Comparison of ENCODE assay signal across 8 cellular contexts in the genomic region with DNA sequence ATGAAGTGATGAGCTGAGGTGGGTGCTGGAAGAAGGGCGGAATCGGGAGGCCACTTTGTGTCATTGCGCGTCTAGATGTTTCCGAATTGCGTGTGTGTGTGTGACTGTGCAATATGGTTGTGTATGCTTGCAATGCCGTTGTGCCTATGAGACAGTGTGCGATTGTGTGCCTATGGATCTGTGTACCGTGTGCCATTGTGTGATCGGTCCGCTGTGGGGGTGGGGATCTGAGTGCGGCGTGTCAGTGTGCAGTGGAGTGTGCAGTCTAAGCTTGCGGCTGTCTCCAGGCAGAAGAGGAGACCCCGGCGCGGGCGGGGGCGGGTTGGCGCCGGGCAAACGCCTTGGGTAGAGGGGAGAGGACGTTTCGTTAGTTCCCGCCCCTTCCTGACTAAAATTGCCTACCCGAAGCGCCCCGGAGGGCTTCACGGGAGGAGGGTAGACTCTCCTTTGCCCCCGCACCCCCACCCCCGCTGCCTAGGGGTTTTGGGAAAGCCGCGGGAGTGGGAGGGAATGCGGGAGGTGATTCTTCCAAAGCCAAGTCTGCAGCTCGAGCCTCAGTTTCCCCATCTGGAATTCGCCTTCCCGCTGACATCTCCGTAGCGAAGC. TPM values are rescaled to one million over a fixed set of nuclear protein-coding genes. Genes with fewer than 3 reads are reported as not detected.
DNase-seq lines count a peak whose midpoint lies in the region; ATAC-seq and TF ChIP-seq lines count a peak whose summit lies in the region.

No MANE protein-coding gene starts in this region.

- peak overlapping the region; percentile 87 for H3K4me3 Mint-ChIP-seq in activated T-helper 1 cell treated with anti-CD3 and anti-CD28 coated beads, Interleukin-12 subunit alpha, Interleukin-12 subunit beta, Interleukin-2, Interleukin-4 antibody, amounts not matched to agents 30 ng/mL and 10 ng/mL and 1 ng/mL, durations not matched to agents 14 hours and 24 hours and 36 hours

- peaks cover 25% of the 10 kb centered on the region for H3K36me3 Mint-ChIP-seq in activated T-helper 1 cell treated with anti-CD3 and anti-CD28 coated beads, Interleukin-12 subunit alpha, Interleukin-12 subunit beta, Interleukin-2, Interleukin-4 antibody, amounts not matched to agents 30 ng/mL and 10 ng/mL and 1 ng/mL, durations not matched to agents 14 hours and 24 hours and 36 hours (ENCODE audit: low read depth)

- intact Hi-C loops in activated T-helper 1 cell treated with anti-CD3 and anti-CD28 coated beads, Interleukin-12 subunit alpha, Interleukin-12 subunit beta, Interleukin-2, Interleukin-4 antibody, amounts not matched to agents 30 ng/mL and 10 ng/mL and 1 ng/mL, durations not matched to agents 14 hours and 24 hours and 36 hours (cut with micrococcal nuclease), result loop anchor here (1.0 to 2.0 kb wide), 4 partner anchors 52 to 192 kb away; partner anchors contain the start of genes PCDHGA10, PCDHGA12 and TAF7
- intact Hi-C loops in aorta (cut with DNase I), result loop anchor here (2.0 to 5.0 kb wide), 2 partner anchors 36 kb away; partner anchors contain the start of gene PCDHGC3 (in 1 of the 2)

- no peaks in the 10 kb centered on the region for H3K27me3 Mint-ChIP-seq in activated T-helper 1 cell treated with anti-CD3 and anti-CD28 coated beads, Interleukin-12 subunit alpha, Interleukin-12 subunit beta, Interleukin-2, Interleukin-4 antibody, amounts not matched to agents 30 ng/mL and 10 ng/mL and 1 ng/mL, durations not matched to agents 14 hours and 24 hours and 36 hours (ENCODE audit: insufficient read depth)

- POLR2A ChIA-PET in BJ (lab: Charles Lee), result interaction anchor here (1.0 kb wide), 1 partner anchor 9 kb away, joined by 5 read pairs; no protein-coding TSS in a partner anchor

- peaks cover 37% of the 10 kb centered on the region for H3K4me1 Mint-ChIP-seq in activated T-helper 1 cell treated with anti-CD3 and anti-CD28 coated beads, Interleukin-12 subunit alpha, Interleukin-12 subunit beta, Interleukin-2, Interleukin-4 antibody, amounts not matched to agents 30 ng/mL and 10 ng/mL and 1 ng/mL, durations not matched to agents 14 hours and 24 hours and 36 hours (ENCODE audit: low read depth)

- H3K79me2 ChIP-seq in neural cell (replicated peaks; ENCODE audit: insufficient read depth, low read length), result no peaks in the 10 kb centered on the region

- H2AFZ ChIP-seq in neural cell (ENCODE audit: low read depth, low read length), result peak overlapping the region; percentile 35

- H3K27me3 ChIP-seq in BJ (ENCODE audit: control insufficient read depth, insufficient read depth, low read length), result no peaks in the 10 kb centered on the region
- no peaks in the 10 kb centered on the region for H3K27me3 ChIP-seq in neural cell (ENCODE audit: insufficient read depth, low read depth, low read length)
- H3K27me3 ChIP-seq in aorta (ENCODE audit: control insufficient read depth in 1 of 2, insufficient read depth in 2 of 2, low read length in 1 of 2), result no peaks in the 10 kb centered on the region

- no peaks in the 10 kb centered on the region for H4K20me1 ChIP-seq in neural cell (ENCODE audit: insufficient read depth)

- 2% methylated on average over 38 to 39 of the region's 39 CpGs for WGBS in aorta, 2 donors

- H3K4me3 ChIP-seq in BJ (ENCODE audit: low read depth, low read length), result peak overlapping the region; percentile 39
- H3K4me3 ChIP-seq in fibroblast of pulmonary artery (replicated peaks; ENCODE audit: low read depth, low read length), result peak overlapping the region; percentile 45
- peak overlapping the region; percentile 67 for H3K4me3 ChIP-seq in neural cell (ENCODE audit: low read length)
- H3K4me3 ChIP-seq in aorta (ENCODE audit: low read length in 2 of 2), result peak overlapping the region; percentile 50 to 71

- H3K9me2 ChIP-seq in neural cell (ENCODE audit: insufficient read depth, low read length), result no peaks in the 10 kb centered on the region

- H3K9me3 ChIP-seq in neural cell (ENCODE audit: low read length) (no peaks in the 10 kb centered on the region), aorta (ENCODE audit: control insufficient read depth, low read length) (no peaks in the 10 kb centered on the region)

- TF ChIP-seq RAD21 in neural cell (conservative IDR thresholded peaks at IDR 0.05), result no peak

- peaks cover 5% of the 10 kb centered on the region for H3F3A ChIP-seq in neural cell (ENCODE audit: insufficient read depth, low read length, poor library complexity, severe bottlenecking)

- H3K9ac ChIP-seq in neural cell (ENCODE audit: low read length), result peak overlapping the region; percentile 77

- CTCF ChIA-PET in BJ (lab: Yijun Ruan, JAX), result interaction anchor here (0.7 to 11.0 kb wide), 27 partner anchors 9 to 116 kb away, joined by 3 to 170 read pairs (median 4); partner anchors contain the start of genes PCDHGA10, PCDHGA11, PCDHGA12 and PCDHGB7

- DNase-seq in BJ (ENCODE audit: low read depth) (no peak), NCI-H1694 treated with DMSO at 0.1 percent for 48 hours (lab: John Stamatoyannopoulos, UW) (peak; percentile 84), fibroblast of pulmonary artery (ENCODE audit: low read depth) (peak; percentile 51), aorta (peak; percentile 74 to 85), GDM1 (lab: John Stamatoyannopoulos, UW) (no peak)
- DNase-seq in activated T-helper 1 cell treated with anti-CD3 and anti-CD28 coated beads, Interleukin-12 subunit alpha, Interleukin-12 subunit beta, Interleukin-2, Interleukin-4 antibody, amounts not matched to agents 30 ng/mL and 10 ng/mL and 1 ng/mL, durations not matched to agents 14 hours and 24 hours and 36 hours (ENCODE audit: low spot score), result no peak

- H3K4me1 ChIP-seq in aorta (ENCODE audit: control insufficient read depth in 1 of 2, insufficient read depth in 2 of 2, low read length in 2 of 2), result peaks cover 2 to 14% of the 10 kb centered on the region in 2 donors

- H3K27ac Mint-ChIP-seq in activated T-helper 1 cell treated with anti-CD3 and anti-CD28 coated beads, Interleukin-12 subunit alpha, Interleukin-12 subunit beta, Interleukin-2, Interleukin-4 antibody, amounts not matched to agents 30 ng/mL and 10 ng/mL and 1 ng/mL, durations not matched to agents 14 hours and 24 hours and 36 hours, result peak overlapping the region; percentile 95

- peak; percentile 13 for TF ChIP-seq EP300 in neural cell (conservative IDR thresholded peaks at IDR 0.05; ENCODE audit: poor library complexity, severe bottlenecking)

- H3K27ac ChIP-seq in neural cell (ENCODE audit: low read length), result peak overlapping the region; percentile 90
- peak overlapping the region; percentile 81 to 97 for H3K27ac ChIP-seq in aorta (ENCODE audit: low read depth in 1 of 2, low read length in 2 of 2)

- peak overlapping the region; percentile 67 for H3K4me2 ChIP-seq in neural cell (ENCODE audit: low read length)

- H3K9me3 Mint-ChIP-seq in activated T-helper 1 cell treated with anti-CD3 and anti-CD28 coated beads, Interleukin-12 subunit alpha, Interleukin-12 subunit beta, Interleukin-2, Interleukin-4 antibody, amounts not matched to agents 30 ng/mL and 10 ng/mL and 1 ng/mL, durations not matched to agents 14 hours and 24 hours and 36 hours, result no peaks in the 10 kb centered on the region

- peak; percentile 37 for ATAC-seq in aorta (ENCODE audit: low FRiP score)
- ATAC-seq in HG03045 (IDR thresholded peaks at IDR 0.05; ENCODE audit: unreplicated experiment), result no peak

- H3K36me3 ChIP-seq in BJ (ENCODE audit: control insufficient read depth, insufficient read depth, low read length) (peaks cover 11% of the 10 kb centered on the region), neural cell (ENCODE audit: insufficient read depth, low read length) (peaks cover 10% of the 10 kb centered on the region), aorta (ENCODE audit: control insufficient read depth in 1 of 2, insufficient read depth in 2 of 2, low read length in 1 of 2) (peaks cover 0 to 1% of the 10 kb centered on the region in 2 donors)

- TF ChIP-seq CTCF in BJ (IDR thresholded peaks at IDR 0.05; ENCODE audit: insufficient read depth, low read depth, low read length) (no peak), fibroblast of pulmonary artery (IDR thresholded peaks at IDR 0.05; ENCODE audit: low read length, missing control alignments) (no peak), neural cell (IDR thresholded peaks at IDR 0.05; ENCODE audit: poor library complexity, severe bottlenecking) (no peak)

TF ChIP-seq in neural cell, 6 proteins besides CTCF, POLR2A, EP300 and RAD21:
- no peak for TF ChIP-seq EZH2 (IDR thresholded peaks at IDR 0.05; ENCODE audit: borderline replicate concordance, insufficient read depth, low read length, poor library complexity, severe bottlenecking)
- TF ChIP-seq POLR2AphosphoS5 (IDR thresholded peaks at IDR 0.05), result peak; percentile 27

RNA-seq across cellular contexts. Expression of gene PCDHGC5, which starts 24.2 kb away (rescaled TPM):
- polyA plus RNA-seq in BJ (2011; rRNA removed) (0.99 and 1.6 TPM in 2 replicates), neural cell (0.51 and 0.54 TPM in 2 replicates), aorta (under 1 TPM; 0.25 to 0.84 TPM)
- 6.6 and 6.8 TPM in 2 replicates for polyA minus RNA-seq in BJ (2011; rRNA and poly(A)+ RNA removed)
- not detected in 2 replicates for total RNA-seq in activated T-helper 1 cell treated with anti-CD3 and anti-CD28 coated beads, Interleukin-12 subunit alpha, Interleukin-12 subunit beta, Interleukin-2, Interleukin-4 antibody, amounts not matched to agents 30 ng/mL and 10 ng/mL and 1 ng/mL, durations not matched to agents 14 hours and 24 hours and 36 hours
- 5.1 and 7.4 TPM in 2 replicates for polyA minus RNA-seq in neural cell
- 1 to 10 TPM; 2.8 to 6.3 TPM for total RNA-seq in aorta

RNA-seq across cellular contexts. Expression of gene PCDHGC4, which starts 28.3 kb away (rescaled TPM):
- polyA plus RNA-seq in BJ (2011; rRNA removed) (0.49 TPM in 2 replicates), neural cell (4.3 and 6.4 TPM in 2 replicates), aorta (under 1 TPM; 0.05 to 0.38 TPM)
- polyA minus RNA-seq in BJ (2011; rRNA and poly(A)+ RNA removed), result 5.5 and 5.6 TPM in 2 replicates
- total RNA-seq in activated T-helper 1 cell treated with anti-CD3 and anti-CD28 coated beads, Interleukin-12 subunit alpha, Interleukin-12 subunit beta, Interleukin-2, Interleukin-4 antibody, amounts not matched to agents 30 ng/mL and 10 ng/mL and 1 ng/mL, durations not matched to agents 14 hours and 24 hours and 36 hours, result not detected in 2 replicates
- 25.3 and 28.7 TPM in 2 replicates for polyA minus RNA-seq in neural cell
- total RNA-seq in aorta, result 1 to 10 TPM; 2.8 to 6.1 TPM

RNA-seq across cellular contexts. Expression of gene PCDHGC3, which starts 37.4 kb away (rescaled TPM):
- 36.5 and 56.3 TPM in 2 replicates for polyA plus RNA-seq in BJ (2011; rRNA removed)
- 17.3 and 24.8 TPM in 2 replicates for polyA minus RNA-seq in BJ (2011; rRNA and poly(A)+ RNA removed)
- total RNA-seq in activated T-helper 1 cell treated with anti-CD3 and anti-CD28 coated beads, Interleukin-12 subunit alpha, Interleukin-12 subunit beta, Interleukin-2, Interleukin-4 antibody, amounts not matched to agents 30 ng/mL and 10 ng/mL and 1 ng/mL, durations not matched to agents 14 hours and 24 hours and 36 hours, result 0.31 and 0.32 TPM in 2 replicates
- 2.1 and 2.8 TPM in 2 replicates for polyA plus RNA-seq in neural cell
- 11.0 and 11.6 TPM in 2 replicates for polyA minus RNA-seq in neural cell
- 100 to 1,000 TPM in 1 of 2 donors, 10 to 100 TPM in 1; 67.3 to 116 TPM for total RNA-seq in aorta
- 10 to 100 TPM; 23.9 to 99.0 TPM for polyA plus RNA-seq in aorta

Comparison
In these comparisons a context has a peak if more than half of its experiments do, and no peak if none do; other contexts are left out.
1. DNase-seq: peak in NCI-H1694 treated with DMSO at 0.1 percent for 48 hours (single experiment), fibroblast of pulmonary artery (single experiment) and aorta (2 of 2); none in BJ (single experiment), activated T-helper 1 cell treated with anti-CD3 and anti-CD28 coated beads, Interleukin-12 subunit alpha, Interleukin-12 subunit beta, Interleukin-2, Interleukin-4 antibody, amounts not matched to agents 30 ng/mL and 10 ng/mL and 1 ng/mL, durations not matched to agents 14 hours and 24 hours and 36 hours (single experiment) and GDM1 (single experiment).
2. Peak in every context shown above with its lines, with median percentiles within 50 percentile points of each other: H3K4me3 ChIP-seq.